In the genomic region with DNA sequence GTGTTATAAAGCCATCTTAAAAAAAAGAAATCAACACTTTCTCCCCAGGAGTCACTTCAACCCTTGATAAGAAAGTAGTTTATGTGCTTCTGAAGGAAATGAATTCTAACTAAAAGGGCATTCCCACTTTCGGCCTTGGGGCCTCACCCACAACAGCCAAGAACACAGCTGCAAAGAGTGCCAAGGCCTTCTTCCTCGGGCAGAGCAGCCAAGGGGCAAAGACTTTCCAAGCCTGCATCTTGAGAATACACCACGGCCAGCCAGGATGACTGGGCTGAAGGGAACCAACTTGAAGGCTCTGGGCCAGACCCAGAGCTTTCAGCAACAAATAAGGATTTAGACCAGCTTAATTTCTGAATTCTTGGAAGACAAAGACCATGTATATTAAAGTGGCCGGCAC, we compare ENCODE assay signal across 22 cellular contexts.
DNase-seq lines count a peak whose midpoint lies in the region; ATAC-seq, FAIRE-seq and TF ChIP-seq lines count a peak whose summit lies in the region.
"Had no signal": no experiment of that assay in that cellular context is flagged by ENCODE, and none has a peak within 500 bp of the region (broad histone marks: within the 10 kb centered on the region; RNA-seq: fewer than 3 reads in every experiment).

No MANE protein-coding gene starts in this region.

- no peak overlapping the region for H2AFZ ChIP-seq in astrocyte (ENCODE audit: low read depth, low read length)
- H2AFZ ChIP-seq: PC-9 had no signal

- H3K36me3 ChIP-seq in astrocyte (ENCODE audit: insufficient read depth, low read length) (peaks cover 3% of the 10 kb centered on the region), HAP-1 (replicated peaks) (no peaks in the 10 kb centered on the region)

- no peak for FAIRE-seq in astrocyte (lab: Jason Lieb, UNC)
- FAIRE-seq: G401.6, HTR-8/SVneo had no signal

- intact Hi-C loops in CD14-positive monocyte (cut with micrococcal nuclease), result loop anchor here in 1 of 2 donors (5.0 kb wide), 1 partner anchor 35 kb away; no protein-coding TSS in a partner anchor
- intact Hi-C loops in left ventricle myocardium superior (cut with micrococcal nuclease), result no loop called here

- no peaks in the 10 kb centered on the region for H4K20me1 ChIP-seq in astrocyte (ENCODE audit: insufficient read depth, low read length)

- no peak overlapping the region for H3K4me2 ChIP-seq in astrocyte (ENCODE audit: low read length)
- H3K4me2 ChIP-seq: PC-9, SK-N-SH had no signal

- H3K4me1 ChIP-seq in astrocyte (ENCODE audit: insufficient read depth, low read length) (peaks cover 7% of the 10 kb centered on the region), HAP-1 (no peaks in the 10 kb centered on the region)

- H3K9me3 Mint-ChIP-seq in CD14-positive monocyte (peaks cover 0 to 3% (median 0%) of the 10 kb centered on the region in 7 donors), astrocyte (ENCODE audit: unreplicated experiment) (peaks cover 3% of the 10 kb centered on the region), glutamatergic neuron (ENCODE audit: unreplicated experiment) (no peaks in the 10 kb centered on the region)
- peaks cover 5% of the 10 kb centered on the region for H3K9me3 Mint-ChIP-seq in activated CD4-positive, alpha-beta T cell treated with anti-CD3 and anti-CD28 coated beads, Interleukin-2, amount 10 ng/mL, durations not matched to agents 7 days and 5 days
- H3K9me3 Mint-ChIP-seq: HFFc6 had no signal

- POLR2A ChIA-PET in activated CD4-positive, alpha-beta T cell treated with anti-CD3 and anti-CD28 coated beads, Interleukin-2, amount 10 ng/mL, durations not matched to agents 7 days and 5 days (lab: Charles Lee), result no interaction called here

- no peak for TF ChIP-seq CTCF in CD14-positive monocyte (IDR thresholded peaks at IDR 0.05)
- TF ChIP-seq CTCF in astrocyte (IDR thresholded peaks at IDR 0.05; ENCODE audit: insufficient read depth, low read depth, low read length), result no peak
- no peak for TF ChIP-seq CTCF in glutamatergic neuron (IDR thresholded peaks at IDR 0.05; ENCODE audit: partially characterized antibody, unreplicated experiment)

- H3K9me3 ChIP-seq in astrocyte (ENCODE audit: insufficient read depth, low read depth, low read length), result no peaks in the 10 kb centered on the region
- no peaks in the 10 kb centered on the region for H3K9me3 ChIP-seq in HAP-1
- H3K9me3 ChIP-seq: psoas muscle, SK-N-SH had no signal

- in situ Hi-C loops in HAP-1 (cut with MboI; ENCODE audit: low sequenced_read_pairs), result no loop called here

- peaks cover 24 to 36% of the 10 kb centered on the region in 2 donors for H3K36me3 Mint-ChIP-seq in CD14-positive monocyte
- peaks cover 18% of the 10 kb centered on the region for H3K36me3 Mint-ChIP-seq in astrocyte (ENCODE audit: low read depth, unreplicated experiment)
- peaks cover 30% of the 10 kb centered on the region for H3K36me3 Mint-ChIP-seq in activated CD4-positive, alpha-beta T cell treated with anti-CD3 and anti-CD28 coated beads, Interleukin-2, amount 10 ng/mL, durations not matched to agents 7 days and 5 days (ENCODE audit: low read depth)
- no peaks in the 10 kb centered on the region for H3K36me3 Mint-ChIP-seq in glutamatergic neuron (ENCODE audit: unreplicated experiment)

- H3K27me3 Mint-ChIP-seq in CD14-positive monocyte (ENCODE audit: low read depth in 3 of 3) (peaks cover 0 to 2% (median 0%) of the 10 kb centered on the region in 3 donors), astrocyte (ENCODE audit: low read depth, unreplicated experiment) (no peaks in the 10 kb centered on the region), glutamatergic neuron (ENCODE audit: unreplicated experiment) (no peaks in the 10 kb centered on the region)
- no peaks in the 10 kb centered on the region for H3K27me3 Mint-ChIP-seq in activated CD4-positive, alpha-beta T cell treated with anti-CD3 and anti-CD28 coated beads, Interleukin-2, amount 10 ng/mL, durations not matched to agents 7 days and 5 days
- H3K27me3 Mint-ChIP-seq: brain; naive thymus-derived CD4-positive, alpha-beta T cell had no signal

- DNase-seq in CD14-positive monocyte (ENCODE audit: low spot score) (no peak), astrocyte (ENCODE audit: low read depth) (no peak), left ventricle myocardium superior (no peak), pons (ENCODE audit: low spot score) (peak; percentile 36), glutamatergic neuron (no peak), HAP-1 (ENCODE audit: low spot score in 2 of 2) (no peak)
- no peak for DNase-seq in activated CD4-positive, alpha-beta T cell treated with anti-CD3 and anti-CD28 coated beads, Interleukin-2, amount 10 ng/mL, durations not matched to agents 7 days and 5 days
- DNase-seq: activated CD4-positive, alpha-beta T cell treated with anti-CD3 and anti-CD28 coated beads for 48 hours; activated CD8-positive, alpha-beta memory T cell treated with anti-CD3 and anti-CD28 coated beads, Interleukin-2, amount 50 U/mL, for 4 hours; activated gamma-delta T cell treated with Interleukin-2 at 50 U/mL for 16 hours; DMS 273 treated with DMSO at 0.1 percent for 48 hours; HFFc6; naive thymus-derived CD4-positive, alpha-beta T cell; PC-9; psoas muscle; SK-N-SH; trophoblast cell had no signal

- H3K27me3 ChIP-seq in astrocyte (ENCODE audit: insufficient read depth, low read length) (no peaks in the 10 kb centered on the region), HAP-1 (ENCODE audit: low read depth) (no peaks in the 10 kb centered on the region)

- H3K27ac Mint-ChIP-seq in CD14-positive monocyte (peak overlapping the region in 5 of 7 donors; percentile 30 to 77 (median 72)), astrocyte (ENCODE audit: unreplicated experiment) (peak overlapping the region; percentile 47), glutamatergic neuron (ENCODE audit: unreplicated experiment) (no peak overlapping the region)
- H3K27ac Mint-ChIP-seq in activated CD4-positive, alpha-beta T cell treated with anti-CD3 and anti-CD28 coated beads, Interleukin-2, amount 10 ng/mL, durations not matched to agents 7 days and 5 days, result no peak overlapping the region
- H3K27ac Mint-ChIP-seq: HFFc6 had no signal

- H3K4me3 ChIP-seq in astrocyte (ENCODE audit: insufficient read depth, low read depth, low read length) (no peak overlapping the region), HAP-1 (no peak overlapping the region)
- H3K4me3 ChIP-seq: PC-9, psoas muscle had no signal

- CTCF ChIA-PET in activated CD4-positive, alpha-beta T cell treated with anti-CD3 and anti-CD28 coated beads, Interleukin-2, amount 10 ng/mL, durations not matched to agents 7 days and 5 days (lab: Charles Lee), result no interaction called here

- H3K4me1 Mint-ChIP-seq in CD14-positive monocyte (peaks cover 50% of the 10 kb centered on the region), astrocyte (ENCODE audit: low read depth, unreplicated experiment) (peaks cover 4% of the 10 kb centered on the region), glutamatergic neuron (ENCODE audit: low read depth, unreplicated experiment) (no peaks in the 10 kb centered on the region)
- H3K4me1 Mint-ChIP-seq in activated CD4-positive, alpha-beta T cell treated with anti-CD3 and anti-CD28 coated beads, Interleukin-2, amount 10 ng/mL, durations not matched to agents 7 days and 5 days, result no peaks in the 10 kb centered on the region

- no peak overlapping the region for H3K9ac ChIP-seq in astrocyte (ENCODE audit: low read length)
- H3K9ac ChIP-seq: SK-N-SH had no signal

- H3K27ac ChIP-seq in astrocyte (ENCODE audit: low read depth, low read length), result no peak overlapping the region
- H3K27ac ChIP-seq: C4-2B, PC-9 had no signal

- no peak overlapping the region for H3K4me3 Mint-ChIP-seq in CD14-positive monocyte
- no peak overlapping the region for H3K4me3 Mint-ChIP-seq in astrocyte (ENCODE audit: unreplicated experiment)
- no peak overlapping the region for H3K4me3 Mint-ChIP-seq in activated CD4-positive, alpha-beta T cell treated with anti-CD3 and anti-CD28 coated beads, Interleukin-2, amount 10 ng/mL, durations not matched to agents 7 days and 5 days
- no peak overlapping the region for H3K4me3 Mint-ChIP-seq in glutamatergic neuron (ENCODE audit: unreplicated experiment)
- H3K4me3 Mint-ChIP-seq: brain; HFFc6; naive thymus-derived CD4-positive, alpha-beta T cell had no signal

- ATAC-seq in left ventricle myocardium superior (peak; percentile 58), HG03280 (IDR thresholded peaks at IDR 0.05; ENCODE audit: unreplicated experiment) (no peak)
- ATAC-seq: naive thymus-derived CD4-positive, alpha-beta T cell; psoas muscle had no signal

- peaks cover 2% of the 10 kb centered on the region for H3K79me2 ChIP-seq in astrocyte (ENCODE audit: insufficient read depth, low read length)

Comparison
In these comparisons a context has a peak if more than half of its experiments do, and no peak if none do; other contexts are left out.
1. H3K27ac Mint-ChIP-seq: peak in CD14-positive monocyte (5 of 7) and astrocyte (single experiment); none in activated CD4-positive, alpha-beta T cell treated with anti-CD3 and anti-CD28 coated beads, Interleukin-2, amount 10 ng/mL, durations not matched to agents 7 days and 5 days (single experiment) and glutamatergic neuron (single experiment).